Comparison of ENCODE assay signal across 19 cellular contexts in genomic region chr14:33505963-33506329, GRCh38.
"Had no signal": no experiment of that assay in that cellular context is flagged by ENCODE, and none has a peak within 500 bp of the region (broad histone marks: within the 10 kb centered on the region; RNA-seq: fewer than 3 reads in every experiment).

No MANE protein-coding gene starts in this region.

- H3K4me1 ChIP-seq: esophagus squamous epithelium, parathyroid adenoma, right lobe of liver, tibial nerve, upper lobe of left lung had no signal

- H3K9me3 ChIP-seq: esophagus squamous epithelium, neutrophil, right lobe of liver, thoracic aorta, tibial nerve, upper lobe of left lung had no signal

- H3K36me3 ChIP-seq: esophagus squamous epithelium, neutrophil, right lobe of liver, thoracic aorta, tibial nerve, upper lobe of left lung had no signal

- H3K4me3 ChIP-seq: coronary artery, esophagus squamous epithelium, lung, right lobe of liver, thoracic aorta, tibial nerve, upper lobe of left lung had no signal

- DNase-seq: dermis blood vessel endothelial cell; effector memory CD8-positive, alpha-beta T cell; erythroblast; esophagus squamous epithelium; naive B cell; right lobe of liver; small intestine; stimulated activated CD4-positive, alpha-beta T cell treated with anti-CD3 and anti-CD28 coated beads, Interleukin-15, amount 100 ng/mL, for 24 hours; stimulated activated CD4-positive, alpha-beta T cell treated with anti-CD3 and anti-CD28 coated beads, Interleukin-2, amount 100 ng/mL, for 48 hours; stimulated activated naive B cell treated with anti-CD40 and anti-IgM and Interleukin-4, amounts not matched to agents 10 μg/mL and 1 μg/mL and 100 μg/mL, for 72 hours; upper lobe of left lung had no signal

- ATAC-seq: effector memory CD8-positive, alpha-beta T cell; left lobe of liver; natural killer cell treated with Interleukin-12 subunit alpha and Interleukin-12 subunit beta and Interleukin-15 and Interleukin-18, amount 100 ng/mL, for 72 hours; right lobe of liver; stimulated activated naive B cell treated with anti-CD40 and anti-IgM and Interleukin-4, amounts not matched to agents 10 μg/mL and 1 μg/mL and 100 μg/mL, for 72 hours had no signal
